ENCODE assay signal across 8 cellular contexts in the genomic region with DNA sequence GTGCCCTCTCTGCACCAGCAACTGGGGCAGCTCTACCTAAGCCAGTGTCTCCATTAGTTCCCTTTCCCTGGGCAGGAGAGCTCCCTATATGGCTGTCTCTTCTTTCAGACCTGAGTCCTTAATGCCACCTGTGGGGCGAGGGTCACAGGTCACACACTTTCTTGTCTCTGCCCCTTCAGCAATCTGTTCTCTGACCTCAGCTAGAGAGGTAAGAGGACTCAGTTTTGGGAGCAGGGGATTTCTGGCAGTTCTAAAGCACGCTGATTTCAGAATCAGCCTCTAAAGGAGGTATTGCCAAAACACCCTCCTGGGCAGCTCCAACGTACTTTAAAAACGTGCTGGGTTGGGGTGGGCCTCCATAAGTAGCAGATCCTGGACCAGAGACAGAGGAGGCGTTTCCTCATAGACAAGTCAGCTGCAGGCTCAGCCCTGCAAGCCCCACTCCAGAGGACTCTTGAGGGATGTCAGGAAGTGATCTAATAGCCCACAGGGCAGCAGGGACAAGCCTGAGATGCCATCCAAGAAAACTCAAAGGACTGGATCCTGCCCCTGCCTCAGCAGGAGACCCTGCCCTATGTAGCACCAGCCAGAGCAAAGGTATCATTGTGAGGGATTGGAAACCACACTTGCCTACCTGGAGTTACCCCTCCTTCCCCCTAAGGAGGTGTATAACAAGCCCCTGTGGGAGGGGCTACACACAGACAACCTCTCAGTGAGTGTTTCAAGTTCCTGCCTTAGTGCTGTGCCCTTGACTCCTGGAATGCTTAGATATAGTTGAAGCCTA. TPM values are rescaled to one million over a fixed set of nuclear protein-coding genes. Genes with fewer than 3 reads are reported as not detected.
DNase-seq lines count a peak whose midpoint lies in the region; ATAC-seq and TF ChIP-seq lines count a peak whose summit lies in the region.

No MANE protein-coding gene starts in this region.

- H3K9ac ChIP-seq in MM.1S (ENCODE audit: low read length) (peak overlapping the region; percentile 11; the same call in 1 of the 2 replicates), iPS-20b (ENCODE audit: low read depth, low read length) (peak overlapping the region; percentile 10; the same call in 1 of the 2 replicates)

- ATAC-seq in GM18502 (IDR thresholded peaks at IDR 0.05; ENCODE audit: poor library complexity, unreplicated experiment) = peak; percentile 21
- peak; percentile 17 for ATAC-seq in thoracic aorta (ENCODE audit: insufficient number of reproducible peaks, low FRiP score, low read depth)

- DNase-seq in MM.1S (no peak), adrenal gland (peak in 5 of 7 donors; percentile 37 to 59 (median 48)), thoracic aorta (ENCODE audit: low spot score) (no peak), BE2C (no peak), globus pallidus (ENCODE audit: low spot score) (no peak), cerebellar nuclear complex (lab: John Stamatoyannopoulos, UW) (no peak)

- no peaks in the 10 kb centered on the region for H3K9me3 ChIP-seq in MM.1S (replicated peaks; ENCODE audit: insufficient read depth, low read length)
- no peaks in the 10 kb centered on the region for H3K9me3 ChIP-seq in adrenal gland (replicated peaks in 1 of 3)
- no peaks in the 10 kb centered on the region for H3K9me3 ChIP-seq in iPS-20b (ENCODE audit: insufficient read depth, low read depth, low read length)
- H3K9me3 ChIP-seq in thoracic aorta = no peaks in the 10 kb centered on the region
- H3K9me3 ChIP-seq in BE2C = no peaks in the 10 kb centered on the region

- H3K4me2 ChIP-seq in MM.1S (ENCODE audit: low read depth, low read length) = peak overlapping the region; percentile 60

- no peaks in the 10 kb centered on the region for H3K27me3 ChIP-seq in MM.1S (replicated peaks; ENCODE audit: insufficient read depth, low read length)
- H3K27me3 ChIP-seq in adrenal gland = no peaks in the 10 kb centered on the region
- no peaks in the 10 kb centered on the region for H3K27me3 ChIP-seq in iPS-20b (ENCODE audit: insufficient read depth, low read length)
- H3K27me3 ChIP-seq in thoracic aorta (replicated peaks; ENCODE audit: insufficient read depth) = no peaks in the 10 kb centered on the region
- no peaks in the 10 kb centered on the region for H3K27me3 ChIP-seq in BE2C

- H3K9me2 ChIP-seq in MM.1S (replicated peaks; ENCODE audit: insufficient read depth, low read length) = no peaks in the 10 kb centered on the region

- TF ChIP-seq POLR2A in adrenal gland (IDR thresholded peaks at IDR 0.05) = no peak

- 4 to 31% (median 15%) methylated on average over 1 to 5 of the region's 5 CpGs for WGBS in adrenal gland, 4 donors

- intact Hi-C loops in adrenal gland (cut with DNase I) = loop anchor here in 1 of 2 donors (5.0 kb wide), 1 partner anchor 59 kb away; no protein-coding TSS in a partner anchor

- H3K4me1 ChIP-seq in MM.1S (ENCODE audit: low read length) (peaks cover 92% of the 10 kb centered on the region), adrenal gland (replicated peaks in 1 of 2) (peaks cover 98 to 100% of the 10 kb centered on the region in 2 donors), iPS-20b (ENCODE audit: insufficient read depth, low read length) (peaks cover 66% of the 10 kb centered on the region), thoracic aorta (ENCODE audit: control insufficient read depth in 1 of 2, low read depth in 2 of 2) (peaks cover 98 to 100% of the 10 kb centered on the region in 2 donors), BE2C (peaks cover 46% of the 10 kb centered on the region)

- H3K4me3 ChIP-seq in MM.1S (ENCODE audit: low read length) = no peak overlapping the region
- no peak overlapping the region for H3K4me3 ChIP-seq in adrenal gland
- peak overlapping the region; percentile 2; the same call in 1 of the 2 replicates for H3K4me3 ChIP-seq in iPS-20b (ENCODE audit: low read length)
- peak overlapping the region; percentile 98 for H3K4me3 ChIP-seq in thoracic aorta
- no peak overlapping the region for H3K4me3 ChIP-seq in BE2C (ENCODE audit: low read depth, low read length)

- peaks cover 100% of the 10 kb centered on the region for H3K79me2 ChIP-seq in MM.1S (ENCODE audit: low read length)

- peaks cover 51% of the 10 kb centered on the region for H3F3A ChIP-seq in MM.1S (ENCODE audit: insufficient read depth, low read length)

- H3K27ac ChIP-seq in MM.1S (ENCODE audit: low read length) (peak overlapping the region; percentile 70), adrenal gland (peak overlapping the region in 4 of 5 donors; percentile 6 to 99 (median 64)), iPS-20b (ENCODE audit: low read length) (no peak overlapping the region), thoracic aorta (peak overlapping the region; percentile 59 to 100)

- no peaks in the 10 kb centered on the region for H3K36me3 ChIP-seq in MM.1S (replicated peaks; ENCODE audit: insufficient read depth, low read length)
- no peaks in the 10 kb centered on the region for H3K36me3 ChIP-seq in adrenal gland (replicated peaks in 1 of 2)
- H3K36me3 ChIP-seq in iPS-20b (ENCODE audit: insufficient read depth, low read depth, low read length) = no peaks in the 10 kb centered on the region
- H3K36me3 ChIP-seq in thoracic aorta = no peaks in the 10 kb centered on the region
- no peaks in the 10 kb centered on the region for H3K36me3 ChIP-seq in BE2C

- H4K20me1 ChIP-seq in MM.1S (ENCODE audit: insufficient read depth, low read length) = peaks cover 43% of the 10 kb centered on the region; the same call in 1 of the 2 replicates

- H2AFZ ChIP-seq in MM.1S (ENCODE audit: low read length) = no peak overlapping the region

- no peak for TF ChIP-seq CTCF in MM.1S (IDR thresholded peaks at IDR 0.05; ENCODE audit: low read length)
- TF ChIP-seq CTCF in adrenal gland (IDR thresholded peaks at IDR 0.05) = no peak
- TF ChIP-seq CTCF in thoracic aorta (IDR thresholded peaks at IDR 0.05) = no peak
- TF ChIP-seq CTCF in BE2C (IDR thresholded peaks at IDR 0.05; ENCODE audit: low read depth, low read length) = no peak

RNA-seq across cellular contexts. Expression of gene CTDSP2, which starts 8.6 kb away (rescaled TPM):
- total RNA-seq in adrenal gland = 100 to 1,000 TPM in 7 of 8 donors, 10 to 100 TPM in 1; 94.7 to 275 (median 252) TPM
- 10 to 100 TPM; 42.9 to 89.6 (median 51.3) TPM for polyA plus RNA-seq in adrenal gland
- total RNA-seq in thoracic aorta = 100 to 1,000 TPM; 170 to 222 TPM
- 115 TPM for polyA plus RNA-seq in BE2C (2012; ENCODE audit: insufficient read depth, insufficient read length, low read depth)

RNA-seq across cellular contexts. Expression of gene AVIL, which starts 19.4 kb away (rescaled TPM):
- 1 to 10 TPM; 1.5 to 9.0 (median 3.9) TPM for total RNA-seq in adrenal gland
- polyA plus RNA-seq in adrenal gland = 10 to 100 TPM in 2 of 3 donors, 1 to 10 TPM in 1; 5.0 to 32.6 (median 27.9) TPM
- 10 to 100 TPM in 1 of 2 donors, 1 to 10 TPM in 1; 2.2 to 15.3 TPM for total RNA-seq in thoracic aorta
- polyA plus RNA-seq in BE2C (2012; ENCODE audit: insufficient read depth, insufficient read length, low read depth) = 8.1 TPM

RNA-seq across cellular contexts. Expression of gene TSFM, which starts 55.4 kb away (rescaled TPM):
- 100 to 1,000 TPM in 2 of 8 donors, 10 to 100 TPM in 6; 40.4 to 107 (median 69.5) TPM for total RNA-seq in adrenal gland
- polyA plus RNA-seq in adrenal gland = 10 to 100 TPM; 31.5 to 82.6 (median 62.5) TPM
- total RNA-seq in thoracic aorta = 10 to 100 TPM; 15.4 to 19.3 TPM
- polyA plus RNA-seq in BE2C (2012; ENCODE audit: insufficient read depth, insufficient read length, low read depth) = 50.5 TPM

Comparison
In these comparisons a context has a peak if more than half of its experiments do, and no peak if none do; other contexts are left out.
1. DNase-seq: peak in adrenal gland (5 of 7); none in MM.1S (single experiment), thoracic aorta (single experiment), BE2C (single experiment), globus pallidus (single experiment) and cerebellar nuclear complex (0 of 2).
2. H3K4me3 ChIP-seq: peak in iPS-20b (single experiment) and thoracic aorta (single experiment); none in MM.1S (single experiment), adrenal gland (0 of 4) and BE2C (single experiment).